In genomic region chr2:105417789-105418475, GRCh38 we compare ENCODE assay signal across 17 cellular contexts. TPM values are rescaled to one million over a fixed set of nuclear protein-coding genes. Genes with fewer than 3 reads are reported as not detected.
DNase-seq lines count a peak whose midpoint lies in the region; ATAC-seq and TF ChIP-seq lines count a peak whose summit lies in the region.
"Had no signal": no experiment of that assay in that cellular context is flagged by ENCODE, and none has a peak within 500 bp of the region (broad histone marks: within the 10 kb centered on the region; RNA-seq: fewer than 3 reads in every experiment).

No MANE protein-coding gene starts in this region.

- peak; percentile 31 for DNase-seq in DMS53 (lab: John Stamatoyannopoulos, UW)
- no peak for DNase-seq in DMS53 treated with DMSO at 0.1 percent for 48 hours (lab: John Stamatoyannopoulos, UW; ENCODE audit: unreplicated experiment)
- DNase-seq in LHCN-M2 (ENCODE audit: low read depth) = peak; percentile 82
- peak; percentile 81 for DNase-seq in amniotic epithelial cell (ENCODE audit: low read depth)
- DNase-seq in kidney tubule cell (ENCODE audit: low spot score) = peak; percentile 27
- no peak for DNase-seq in mesothelial cell of epicardium (ENCODE audit: low spot score in 2 of 2, unreplicated experiment in 2 of 2)
- DNase-seq in Ammon's horn (ENCODE audit: low spot score) = no peak
- DNase-seq: activated CD4-positive, alpha-beta memory T cell treated with anti-CD3 and anti-CD28 coated beads for 36 hours; colonic mucosa; esophagus squamous epithelium; immature natural killer cell; MM.1S; NCI-H2171 treated with DMSO at 0.1 percent for 48 hours; PC-9; stimulated activated CD4-positive, alpha-beta T cell treated with anti-CD3 and anti-CD28 coated beads, Interleukin-12 subunit alpha, Interleukin-12 subunit beta, amount 100 ng/mL, for 4 hours; thyroid gland had no signal

- peaks cover 2% of the 10 kb centered on the region for H3K27me3 Mint-ChIP-seq in mesothelial cell of epicardium (ENCODE audit: low read depth)

- no peak overlapping the region for H3K27ac Mint-ChIP-seq in mesothelial cell of epicardium
- H3K27ac Mint-ChIP-seq: activated CD4-positive, alpha-beta memory T cell treated with anti-CD3 and anti-CD28 coated beads for 36 hours; immature natural killer cell had no signal

- H3K4me1 Mint-ChIP-seq in mesothelial cell of epicardium = no peaks in the 10 kb centered on the region
- H3K4me1 Mint-ChIP-seq: immature natural killer cell had no signal

- ATAC-seq in GM21447 (IDR thresholded peaks at IDR 0.05; ENCODE audit: unreplicated experiment) = no peak

- no peak for TF ChIP-seq CTCF in mesothelial cell of epicardium (IDR thresholded peaks at IDR 0.05; ENCODE audit: unreplicated experiment)

- no peaks in the 10 kb centered on the region for H3K36me3 Mint-ChIP-seq in mesothelial cell of epicardium
- H3K36me3 Mint-ChIP-seq: activated CD4-positive, alpha-beta memory T cell treated with anti-CD3 and anti-CD28 coated beads for 36 hours; immature natural killer cell had no signal

- peaks cover 10% of the 10 kb centered on the region for H3K9me3 Mint-ChIP-seq in mesothelial cell of epicardium

- no peak overlapping the region for H3K4me3 Mint-ChIP-seq in mesothelial cell of epicardium
- H3K4me3 Mint-ChIP-seq: activated CD4-positive, alpha-beta memory T cell treated with anti-CD3 and anti-CD28 coated beads for 36 hours; immature natural killer cell had no signal

RNA-seq across cellular contexts. Expression of gene FHL2, which starts 19.1 kb away (rescaled TPM):
- total RNA-seq in LHCN-M2 (2014; rRNA removed) (246 and 312 TPM in 2 replicates), mesothelial cell of epicardium (32.3 to 37.9 TPM (median 36.4 TPM) in 3 replicates)
- 282 TPM for polyA plus RNA-seq in LHCN-M2 (2012)

Comparison
In these comparisons a context has a peak if more than half of its experiments do, and no peak if none do; other contexts are left out.
1. DNase-seq: peak in DMS53 (single experiment), LHCN-M2 (single experiment), amniotic epithelial cell (single experiment) and kidney tubule cell (single experiment); none in DMS53 treated with DMSO at 0.1 percent for 48 hours (single experiment), mesothelial cell of epicardium (0 of 2) and Ammon's horn (single experiment).